Comparison of ENCODE assay signal across 13 cellular contexts in the genomic region with DNA sequence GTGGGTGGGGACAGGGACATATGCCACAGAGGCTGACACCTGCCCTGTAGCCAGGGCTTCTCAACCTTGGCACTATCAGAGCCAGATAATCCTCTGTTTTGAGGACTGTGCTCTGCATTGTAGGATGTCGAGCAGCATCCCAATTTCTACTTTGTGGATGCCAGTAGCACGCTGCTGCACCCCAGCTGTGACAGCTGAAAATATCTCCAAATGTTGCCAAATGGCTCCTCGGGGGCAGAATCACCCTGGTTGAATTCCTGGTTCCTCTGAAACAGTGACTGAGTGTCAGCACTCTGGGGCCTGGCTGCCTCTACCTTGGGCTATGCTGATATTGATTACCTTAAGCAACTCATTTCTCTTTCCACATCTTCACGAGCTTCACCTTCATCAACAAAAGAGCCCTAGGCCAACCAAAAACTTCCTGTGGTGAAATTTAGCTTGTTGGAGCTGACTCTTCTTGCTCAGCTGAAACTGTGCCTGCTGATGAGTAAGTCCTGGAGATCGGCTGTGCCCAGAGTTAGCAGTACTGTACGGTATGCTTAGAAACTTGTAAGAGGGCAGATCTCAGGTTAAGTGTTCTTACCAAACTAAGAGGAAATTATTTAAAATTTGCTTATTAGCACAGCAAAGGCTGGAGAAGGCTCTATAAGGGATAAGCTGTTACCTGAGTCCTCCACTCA.
DNase-seq lines count a peak whose midpoint lies in the region; ATAC-seq, FAIRE-seq and TF ChIP-seq lines count a peak whose summit lies in the region.
"Had no signal": no experiment of that assay in that cellular context is flagged by ENCODE, and none has a peak within 500 bp of the region (broad histone marks: within the 10 kb centered on the region; RNA-seq: fewer than 3 reads in every experiment).

No MANE protein-coding gene starts in this region.

- H2BK5ac ChIP-seq in trophoblast cell (ENCODE audit: low read depth, low read length, poor library complexity) = no peak overlapping the region

- H3K4me2 ChIP-seq in SK-N-SH (0 out of 2 replicates have a peak overlapping the region, but pooled peaks have one; percentile 2), trophoblast cell (ENCODE audit: low read length) (no peak overlapping the region)

- no peak overlapping the region for H3K4ac ChIP-seq in trophoblast cell (ENCODE audit: low read depth, low read length)

- H2BK12ac ChIP-seq in trophoblast cell (ENCODE audit: low read length) = peak overlapping the region; percentile 32

- WGBS in SK-N-SH (ENCODE audit: low lambda C conversion rate) = 82% methylated on average over 6 of the region's 6 CpGs
- no CpG with 5 or more reads among the region's 6 CpGs for WGBS in trophoblast cell (ENCODE audit: extremely low coverage, insufficient coverage, insufficient read length)

- no peak for FAIRE-seq in bronchial epithelial cell (lab: Jason Lieb, UNC)

- H2AFZ ChIP-seq in SK-N-SH (ENCODE audit: low read depth) (no peak overlapping the region), trophoblast cell (ENCODE audit: insufficient read depth, low read length, poor library complexity) (no peak overlapping the region)

- POLR2A ChIA-PET in SK-N-SH (lab: Yijun Ruan, JAX) = no interaction called here

- no peaks in the 10 kb centered on the region for H3K9me2 ChIP-seq in SK-N-SH

- H3K14ac ChIP-seq in trophoblast cell (ENCODE audit: low read length) = peak overlapping the region; percentile 7

- H4K91ac ChIP-seq in trophoblast cell (ENCODE audit: low read depth, low read length) = peak overlapping the region; percentile 19

- H3K27ac ChIP-seq in SK-N-SH (ENCODE audit: low read depth in 2 of 2, low read length in 1 of 2) (no peak overlapping the region), trophoblast cell (ENCODE audit: low read depth, low read length) (no peak overlapping the region)
- H3K27ac ChIP-seq: SK-N-MC had no signal

- TF ChIP-seq CTCF in SK-N-SH (IDR thresholded peaks at IDR 0.05) (no peak), bronchial epithelial cell (IDR thresholded peaks at IDR 0.05; ENCODE audit: insufficient read depth, low read length, severe bottlenecking) (no peak)

- TF ChIP-seq EP300 in SK-N-SH (IDR thresholded peaks at IDR 0.05; ENCODE audit: borderline replicate concordance in 1 of 2, low read depth in 1 of 2, low read length in 1 of 2) = no peak

- no peak overlapping the region for H3K9ac ChIP-seq in SK-N-SH
- H3K9ac ChIP-seq in trophoblast cell (ENCODE audit: low read length) = no peak overlapping the region

- peak; percentile 30; the same call in 1 of the 2 replicates for TF ChIP-seq RAD21 in SK-N-SH (IDR thresholded peaks at IDR 0.05; ENCODE audit: low read length)

- peak overlapping the region; percentile 39 for H2AK5ac ChIP-seq in trophoblast cell (ENCODE audit: low read length)

- no peaks in the 10 kb centered on the region for H3K9me3 ChIP-seq in SK-N-SH
- H3K9me3 ChIP-seq in trophoblast cell (ENCODE audit: insufficient read depth, low read depth, low read length) = no peaks in the 10 kb centered on the region

- no peaks in the 10 kb centered on the region for H4K20me1 ChIP-seq in SK-N-SH (ENCODE audit: insufficient read depth)

- H3K23ac ChIP-seq in trophoblast cell (ENCODE audit: low read length) = no peak overlapping the region

- peak overlapping the region; percentile 26 for H2BK120ac ChIP-seq in trophoblast cell (ENCODE audit: insufficient read depth, low read length, poor library complexity)

- H4K8ac ChIP-seq in trophoblast cell (ENCODE audit: low read depth, low read length) = no peak overlapping the region

- ATAC-seq in SK-N-SH treated with all-trans-retinoic acid at 6 μM for 48 hours = no peak
- ATAC-seq in HG03196 (IDR thresholded peaks at IDR 0.05; ENCODE audit: unreplicated experiment) = peak; percentile 44
- ATAC-seq in GM21825 (IDR thresholded peaks at IDR 0.05; ENCODE audit: unreplicated experiment) = no peak
- ATAC-seq: left lobe of liver had no signal

- H3K4me1 ChIP-seq in SK-N-SH (ENCODE audit: control insufficient read depth in 1 of 2, insufficient read depth in 2 of 2, low read depth in 1 of 2, low read length in 1 of 2) = peaks cover 14 to 34% of the 10 kb centered on the region in 2 experiments
- H3K4me1 ChIP-seq in trophoblast cell (ENCODE audit: control insufficient read depth in 1 of 2, insufficient read depth in 2 of 2, low read length in 2 of 2) = peaks cover 16 to 22% of the 10 kb centered on the region in 2 experiments

- H3K4me3 ChIP-seq in SK-N-SH (ENCODE audit: low read depth in 2 of 2, low read length in 1 of 2) (no peak overlapping the region), bronchial epithelial cell (ENCODE audit: low read depth, low read length) (no peak overlapping the region), trophoblast cell (ENCODE audit: low read depth, low read length) (no peak overlapping the region)
- H3K4me3 ChIP-seq: SK-N-MC had no signal

- no peak for DNase-seq in SK-N-SH
- peak; percentile 86 for DNase-seq in bronchial epithelial cell (ENCODE audit: low read depth)
- DNase-seq in trophoblast cell = no peak
- DNase-seq in ecto neural progenitor cell (ENCODE audit: low spot score) = no peak
- DNase-seq in NOMO-1 treated with DMSO at 0.1 percent for 48 hours (lab: John Stamatoyannopoulos, UW; ENCODE audit: unreplicated experiment) = no peak
- DNase-seq: 8988T; activated CD4-positive, alpha-beta T cell treated with anti-CD3 and anti-CD28 coated beads, Interleukin-2, amount 50 U/mL, for 1 hour; NCI-H446 treated with DMSO at 0.1 percent for 48 hours had no signal

- H3K79me2 ChIP-seq in SK-N-SH (ENCODE audit: insufficient read depth) (0 out of 2 replicates have a peak, but pooled peaks cover 6% of the 10 kb centered on the region), trophoblast cell (ENCODE audit: control insufficient read depth, insufficient read depth, low read length, poor library complexity) (peaks cover 4% of the 10 kb centered on the region)

- peaks cover 25% of the 10 kb centered on the region for H3K79me1 ChIP-seq in trophoblast cell (ENCODE audit: low read length)

- no peak overlapping the region for H3K18ac ChIP-seq in trophoblast cell (ENCODE audit: low read length)

- CTCF ChIA-PET in SK-N-SH (lab: Yijun Ruan, JAX) = interaction anchor here (0.7 to 3.9 kb wide), 5 partner anchors 35 to 348 kb away, joined by 3 to 13 read pairs (median 4); no protein-coding TSS in a partner anchor

- peaks cover 13% of the 10 kb centered on the region for H3F3A ChIP-seq in SK-N-SH (replicated peaks; ENCODE audit: insufficient read depth)

- H3K36me3 ChIP-seq in SK-N-SH (replicated peaks in 1 of 2; ENCODE audit: control insufficient read depth in 1 of 2, insufficient read depth in 2 of 2, low read length in 1 of 2) = no peaks in the 10 kb centered on the region
- no peaks in the 10 kb centered on the region for H3K36me3 ChIP-seq in bronchial epithelial cell (ENCODE audit: control insufficient read depth, insufficient read depth, low read length)
- H3K36me3 ChIP-seq in trophoblast cell (ENCODE audit: control insufficient read depth in 1 of 2, insufficient read depth in 2 of 2, low read length in 2 of 2) = no peaks in the 10 kb centered on the region

- H4K12ac ChIP-seq in trophoblast cell (ENCODE audit: low read depth, low read length) = no peak overlapping the region

- no peaks in the 10 kb centered on the region for H3K27me3 ChIP-seq in SK-N-SH (ENCODE audit: insufficient read depth)
- peaks cover 4% of the 10 kb centered on the region for H3K27me3 ChIP-seq in bronchial epithelial cell (ENCODE audit: control insufficient read depth, insufficient read depth, low read length)
- H3K27me3 ChIP-seq in trophoblast cell (ENCODE audit: insufficient read depth, low read length) = no peaks in the 10 kb centered on the region

TF ChIP-seq in SK-N-SH, 30 proteins besides CTCF, POLR2A, EP300 and RAD21 (continues in another document):
- no peak for TF ChIP-seq POLR2AphosphoS5 (IDR thresholded peaks at IDR 0.05; ENCODE audit: low read depth, low read length)

TF ChIP-seq in SK-N-SH treated with all-trans-retinoic acid at 6 μM for 48 hours, 23 proteins besides CTCF, POLR2A, EP300 and RAD21 (continues in another document):
- TF ChIP-seq, protein P1, sequence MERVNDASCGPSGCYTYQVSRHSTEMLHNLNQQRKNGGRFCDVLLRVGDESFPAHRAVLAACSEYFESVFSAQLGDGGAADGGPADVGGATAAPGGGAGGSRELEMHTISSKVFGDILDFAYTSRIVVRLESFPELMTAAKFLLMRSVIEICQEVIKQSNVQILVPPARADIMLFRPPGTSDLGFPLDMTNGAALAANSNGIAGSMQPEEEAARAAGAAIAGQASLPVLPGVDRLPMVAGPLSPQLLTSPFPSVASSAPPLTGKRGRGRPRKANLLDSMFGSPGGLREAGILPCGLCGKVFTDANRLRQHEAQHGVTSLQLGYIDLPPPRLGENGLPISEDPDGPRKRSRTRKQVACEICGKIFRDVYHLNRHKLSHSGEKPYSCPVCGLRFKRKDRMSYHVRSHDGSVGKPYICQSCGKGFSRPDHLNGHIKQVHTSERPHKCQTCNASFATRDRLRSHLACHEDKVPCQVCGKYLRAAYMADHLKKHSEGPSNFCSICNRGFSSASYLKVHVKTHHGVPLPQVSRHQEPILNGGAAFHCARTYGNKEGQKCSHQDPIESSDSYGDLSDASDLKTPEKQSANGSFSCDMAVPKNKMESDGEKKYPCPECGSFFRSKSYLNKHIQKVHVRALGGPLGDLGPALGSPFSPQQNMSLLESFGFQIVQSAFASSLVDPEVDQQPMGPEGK (CRISPR knock-in tag; IDR thresholded peaks at IDR 0.05; ENCODE audit: borderline replicate concordance) = no peak
- TF ChIP-seq, protein P2, sequence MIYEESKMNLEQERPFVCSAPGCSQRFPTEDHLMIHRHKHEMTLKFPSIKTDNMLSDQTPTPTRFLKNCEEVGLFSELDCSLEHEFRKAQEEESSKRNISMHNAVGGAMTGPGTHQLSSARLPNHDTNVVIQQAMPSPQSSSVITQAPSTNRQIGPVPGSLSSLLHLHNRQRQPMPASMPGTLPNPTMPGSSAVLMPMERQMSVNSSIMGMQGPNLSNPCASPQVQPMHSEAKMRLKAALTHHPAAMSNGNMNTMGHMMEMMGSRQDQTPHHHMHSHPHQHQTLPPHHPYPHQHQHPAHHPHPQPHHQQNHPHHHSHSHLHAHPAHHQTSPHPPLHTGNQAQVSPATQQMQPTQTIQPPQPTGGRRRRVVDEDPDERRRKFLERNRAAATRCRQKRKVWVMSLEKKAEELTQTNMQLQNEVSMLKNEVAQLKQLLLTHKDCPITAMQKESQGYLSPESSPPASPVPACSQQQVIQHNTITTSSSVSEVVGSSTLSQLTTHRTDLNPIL (CRISPR knock-in tag; IDR thresholded peaks at IDR 0.05; ENCODE audit: low read depth) = no peak
- no peak for TF ChIP-seq TOX (CRISPR knock-in tag; IDR thresholded peaks at IDR 0.05; ENCODE audit: borderline replicate concordance)
